ENCODE assay signal across 18 cellular contexts in the genomic region with DNA sequence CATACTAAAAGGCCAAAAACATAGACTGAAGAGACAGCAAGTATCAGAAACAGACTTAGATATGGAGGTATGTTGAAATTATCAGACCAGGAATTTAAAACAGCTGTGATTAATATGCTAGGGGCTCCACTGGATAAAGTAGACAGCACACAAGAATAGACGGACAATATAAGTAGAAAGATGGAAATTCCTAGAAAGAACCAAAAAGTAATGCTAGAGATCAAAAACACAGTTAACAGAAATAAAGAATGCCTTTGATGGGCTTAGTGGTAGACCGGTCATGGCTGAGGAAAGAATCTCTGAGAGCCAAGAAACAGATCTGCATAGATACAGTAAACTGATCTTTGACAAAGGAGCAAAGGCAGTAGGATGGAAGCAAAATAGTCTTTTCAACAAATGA.
"Had no signal": no experiment of that assay in that cellular context is flagged by ENCODE, and none has a peak within 500 bp of the region (broad histone marks: within the 10 kb centered on the region; RNA-seq: fewer than 3 reads in every experiment).

No MANE protein-coding gene starts in this region.

- H3K27me3 ChIP-seq: testis, tibial nerve, upper lobe of right lung had no signal

- DNase-seq: central memory CD4-positive, alpha-beta T cell; effector memory CD4-positive, alpha-beta T cell; foreskin melanocyte; head of caudate nucleus; hippocampal formation; kidney glomerular epithelial cell; mesendoderm; naive thymus-derived CD4-positive, alpha-beta T cell; nephron progenitor cell; posterior cingulate gyrus; stimulated activated CD4-positive, alpha-beta T cell treated with anti-CD3 and anti-CD28 coated beads, Interleukin-2, amount 100 ng/mL, for 48 hours; stimulated activated naive CD8-positive, alpha-beta T cell treated with anti-CD3 and anti-CD28 coated beads, Interleukin-15, Interleukin-2, amounts not matched to agents 100 U/mL and 50 U/mL, for 24 hours; testis; upper lobe of right lung had no signal

- H3K4me1 Mint-ChIP-seq: naive thymus-derived CD4-positive, alpha-beta T cell; nephron progenitor cell had no signal

- H3K27me3 Mint-ChIP-seq: naive thymus-derived CD4-positive, alpha-beta T cell had no signal

- H3K4me3 ChIP-seq: skin epidermis, testis, tibial nerve, upper lobe of right lung had no signal

- H3K9me3 ChIP-seq: testis, tibial nerve, upper lobe of right lung had no signal

- ATAC-seq: esophagus mucosa; naive thymus-derived CD4-positive, alpha-beta T cell; sciatic nerve; stimulated activated naive CD8-positive, alpha-beta T cell treated with anti-CD3 and anti-CD28 coated beads, Interleukin-15, Interleukin-2, amounts not matched to agents 100 U/mL and 50 U/mL, for 24 hours; upper lobe of right lung had no signal

- H3K9me3 Mint-ChIP-seq: naive thymus-derived CD4-positive, alpha-beta T cell; nephron progenitor cell had no signal

- H3K27ac Mint-ChIP-seq: naive thymus-derived CD4-positive, alpha-beta T cell; nephron progenitor cell had no signal

- H3K4me1 ChIP-seq: testis, tibial nerve, upper lobe of right lung had no signal

- H3K27ac ChIP-seq: skin epidermis, testis, tibial nerve, upper lobe of right lung had no signal

- H3K36me3 ChIP-seq: upper lobe of right lung had no signal

- H3K4me3 Mint-ChIP-seq: naive thymus-derived CD4-positive, alpha-beta T cell; nephron progenitor cell had no signal
